ENCODE assay signal across 18 cellular contexts in the genomic region with DNA sequence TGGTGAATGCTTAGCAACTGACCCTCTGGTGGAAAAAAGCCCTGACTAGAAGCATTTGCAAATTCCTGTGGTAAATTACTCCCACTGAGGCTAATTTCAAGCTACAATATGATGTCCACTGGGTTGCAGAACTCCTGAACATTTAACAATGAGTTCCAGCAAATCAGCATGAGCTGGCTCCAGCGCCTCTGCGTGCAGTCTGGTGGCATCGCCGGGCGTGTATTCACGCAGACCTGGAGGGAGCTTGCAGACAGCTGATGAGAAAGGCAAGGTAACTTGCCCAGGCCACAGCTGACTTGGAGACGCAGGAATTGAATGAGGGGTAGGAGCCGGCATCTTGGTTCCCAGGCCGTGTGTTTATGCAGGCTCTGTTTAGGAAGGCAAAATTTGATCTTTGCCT. TPM values are rescaled to one million over a fixed set of nuclear protein-coding genes. Genes with fewer than 3 reads are reported as not detected.
A peak's percentile ranks its signal among the peaks of the same experiment; 100 is the strongest.
DNase-seq lines count a peak whose midpoint lies in the region; ATAC-seq and TF ChIP-seq lines count a peak whose summit lies in the region.
"Had no signal": no experiment of that assay in that cellular context is flagged by ENCODE, and none has a peak within 500 bp of the region (broad histone marks: within the 10 kb centered on the region; RNA-seq: fewer than 3 reads in every experiment).

No MANE protein-coding gene starts in this region.

- no peaks in the 10 kb centered on the region for H3K36me3 Mint-ChIP-seq in osteocyte (ENCODE audit: unreplicated experiment)
- H3K36me3 Mint-ChIP-seq: CD8-positive, alpha-beta T cell had no signal

- H3K27me3 Mint-ChIP-seq in osteocyte (ENCODE audit: unreplicated experiment): peaks cover 41% of the 10 kb centered on the region

- no peak for TF ChIP-seq POLR2A in esophagus muscularis mucosa (IDR thresholded peaks at IDR 0.05; ENCODE audit: low read depth)

- TF ChIP-seq CTCF in esophagus muscularis mucosa (IDR thresholded peaks at IDR 0.05) (no peak), osteocyte (IDR thresholded peaks at IDR 0.05) (no peak), upper lobe of right lung (IDR thresholded peaks at IDR 0.05) (no peak)

- H3K36me3 ChIP-seq in esophagus muscularis mucosa (no peaks in the 10 kb centered on the region), upper lobe of right lung (no peaks in the 10 kb centered on the region)
- H3K36me3 ChIP-seq: BLaER1 treated with 17β-estradiol and CSF1 and Interleukin-3, amounts not matched to agents 10 nM and 100 nM had no signal

- peaks cover 0 to 20% (median 0%) of the 10 kb centered on the region in 4 donors for H3K27me3 ChIP-seq in esophagus muscularis mucosa
- peaks cover 34% of the 10 kb centered on the region for H3K27me3 ChIP-seq in upper lobe of right lung
- H3K27me3 ChIP-seq: BLaER1 treated with 17β-estradiol and CSF1 and Interleukin-3, amounts not matched to agents 10 nM and 100 nM had no signal

- H3K4me3 ChIP-seq in esophagus muscularis mucosa (no peak overlapping the region), upper lobe of right lung (no peak overlapping the region)
- H3K4me3 ChIP-seq: A549; BLaER1 treated with 17β-estradiol and CSF1 and Interleukin-3, amounts not matched to agents 10 nM and 100 nM had no signal

- H3K9me3 Mint-ChIP-seq in osteocyte (ENCODE audit: unreplicated experiment): no peaks in the 10 kb centered on the region
- H3K9me3 Mint-ChIP-seq: CD4-positive, alpha-beta T cell; CD8-positive, alpha-beta T cell had no signal

- H3K27ac ChIP-seq in esophagus muscularis mucosa (replicated peaks in 1 of 4) (no peak overlapping the region), upper lobe of right lung (no peak overlapping the region)
- H3K27ac ChIP-seq: 22Rv1; A549; BLaER1 treated with 17β-estradiol and CSF1 and Interleukin-3, amounts not matched to agents 10 nM and 100 nM; C4-2B had no signal

- H3K4me3 Mint-ChIP-seq in osteocyte (ENCODE audit: unreplicated experiment): no peak overlapping the region
- H3K4me3 Mint-ChIP-seq: B cell; CD4-positive, alpha-beta T cell; CD8-positive, alpha-beta T cell had no signal

- DNase-seq in RPMI8226: peak; percentile 15
- DNase-seq in esophagus muscularis mucosa (ENCODE audit: extremely low spot score): peak; percentile 90
- peak; percentile 78 for DNase-seq in osteocyte (ENCODE audit: extremely low spot score, unreplicated experiment)
- no peak for DNase-seq in upper lobe of right lung
- DNase-seq: AML-193; Caco-2; Calu3; CD4-positive, alpha-beta T cell; CD8-positive, alpha-beta T cell; DMS79 treated with DMSO at 0.1 percent for 48 hours; GF-D8 had no signal

- H3K4me1 Mint-ChIP-seq in osteocyte (ENCODE audit: unreplicated experiment): peaks cover 4% of the 10 kb centered on the region
- H3K4me1 Mint-ChIP-seq: B cell had no signal

- no peak for ATAC-seq in GM18502 (IDR thresholded peaks at IDR 0.05; ENCODE audit: poor library complexity, unreplicated experiment)
- ATAC-seq in upper lobe of right lung: no peak
- ATAC-seq: A549; CD8-positive, alpha-beta T cell had no signal

- H3K27ac Mint-ChIP-seq in osteocyte (ENCODE audit: unreplicated experiment): no peak overlapping the region
- H3K27ac Mint-ChIP-seq: B cell; CD4-positive, alpha-beta T cell; CD8-positive, alpha-beta T cell had no signal

- H3K4me1 ChIP-seq in esophagus muscularis mucosa (peaks cover 8 to 37% (median 26%) of the 10 kb centered on the region in 4 donors), upper lobe of right lung (no peaks in the 10 kb centered on the region)
- H3K4me1 ChIP-seq: A549, Caco-2 had no signal

- H3K9me3 ChIP-seq in esophagus muscularis mucosa (no peaks in the 10 kb centered on the region), upper lobe of right lung (no peaks in the 10 kb centered on the region)
- H3K9me3 ChIP-seq: A549; BLaER1 treated with 17β-estradiol and CSF1 and Interleukin-3, amounts not matched to agents 10 nM and 100 nM; Caco-2 had no signal

- WGBS in esophagus muscularis mucosa: 68% methylated on average over 9 of the region's 9 CpGs

- intact Hi-C loops in esophagus muscularis mucosa (cut with DNase I) (no loop called here), upper lobe of right lung (cut with DNase I) (no loop called here)

- TF ChIP-seq EP300 in esophagus muscularis mucosa (IDR thresholded peaks at IDR 0.05): no peak

RNA-seq across cellular contexts. Expression of a gene that starts 45.1 kb away (rescaled TPM):
- under 1 TPM in 2 of 4 donors, not detected in 2; 0.17 to 0.71 TPM for total RNA-seq in esophagus muscularis mucosa
- total RNA-seq in osteocyte: 0.31 and 0.40 TPM in 2 replicates
- total RNA-seq in upper lobe of right lung: not detected
- total RNA-seq: A172; B cell; Caco-2; Calu3; CD4-positive, alpha-beta T cell; CD8-positive, alpha-beta T cell had no signal
